12 cellular contexts compared by ENCODE assay signal in genomic region chr1:192852001-192852400, GRCh38.
"Had no signal": no experiment of that assay in that cellular context is flagged by ENCODE, and none has a peak within 500 bp of the region (broad histone marks: within the 10 kb centered on the region; RNA-seq: fewer than 3 reads in every experiment).

No MANE protein-coding gene starts in this region.

- H3K4me1 ChIP-seq: upper lobe of left lung had no signal

- H3K27me3 ChIP-seq: upper lobe of left lung had no signal

- H3K4me3 ChIP-seq: upper lobe of left lung had no signal

- H3K27ac ChIP-seq: upper lobe of left lung had no signal

- FAIRE-seq: astrocyte, bronchial epithelial cell, small intestine had no signal

- H3K36me3 ChIP-seq: upper lobe of left lung had no signal

- DNase-seq: activated CD4-positive, CD25-positive, alpha-beta regulatory T cell treated with anti-CD3 and anti-CD28 coated beads, Interleukin-2, amount 50 U/mL, for 72 hours; activated naive CD4-positive, alpha-beta T cell treated with anti-CD3 and anti-CD28 coated beads, Interleukin-2, amount 10 ng/mL, durations not matched to agents 7 days and 5 days; effector memory CD4-positive, alpha-beta T cell; foreskin melanocyte; kidney glomerular epithelial cell; mesendoderm; occipital lobe; right cardiac atrium; small intestine; upper lobe of left lung had no signal

- H3K9me3 ChIP-seq: upper lobe of left lung had no signal
